Comparison of ENCODE assay signal across 11 cellular contexts in the genomic region with DNA sequence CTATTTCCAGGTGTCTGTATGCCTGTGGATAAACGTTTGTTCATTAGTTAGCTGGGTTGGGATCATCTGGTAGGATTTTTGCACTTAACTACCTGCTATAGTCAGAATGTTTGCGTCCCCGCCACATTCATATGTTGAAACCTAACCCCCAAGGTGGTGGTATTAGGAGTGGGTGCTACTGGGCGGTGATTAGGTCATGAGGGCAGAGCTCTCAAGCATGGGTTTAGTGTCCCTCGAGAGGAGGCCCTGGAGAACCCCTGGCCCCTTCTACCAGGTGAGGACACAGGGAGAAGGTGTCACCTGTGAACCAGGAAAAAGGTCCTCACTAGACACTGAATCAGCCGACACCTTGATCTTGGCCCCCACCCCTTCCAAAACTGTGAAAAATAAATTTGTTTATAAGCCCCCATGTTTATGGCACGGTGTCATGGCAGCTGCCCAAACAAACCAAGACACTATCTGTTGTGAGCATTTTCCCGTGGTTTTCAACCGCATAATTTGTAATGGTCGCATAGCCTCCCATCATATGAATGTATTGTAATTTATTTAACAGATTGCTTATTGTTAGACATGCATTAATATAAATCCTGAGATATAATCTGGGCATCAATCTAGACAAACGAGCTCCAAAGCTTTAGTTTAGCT.
"Had no signal": no experiment of that assay in that cellular context is flagged by ENCODE, and none has a peak within 500 bp of the region (broad histone marks: within the 10 kb centered on the region; RNA-seq: fewer than 3 reads in every experiment).

No MANE protein-coding gene starts in this region.

- H3K9me3 ChIP-seq: colonic mucosa, left ventricle myocardium inferior, sigmoid colon, spleen, thoracic aorta had no signal

- DNase-seq: colonic mucosa, left ventricle myocardium inferior, nephron progenitor cell, occipital lobe, sigmoid colon, spleen had no signal

- H3K27ac ChIP-seq: colonic mucosa, hepatocyte, left ventricle myocardium inferior, sigmoid colon, spleen, thoracic aorta had no signal

- H3K27ac Mint-ChIP-seq: activated naive CD8-positive, alpha-beta T cell treated with anti-CD3 and anti-CD28 coated beads, Interleukin-2, amount 10 ng/mL, durations not matched to agents 7 days and 5 days had no signal

- H3K4me3 ChIP-seq: colonic mucosa, hepatocyte, left ventricle myocardium inferior, sigmoid colon, spleen, thoracic aorta had no signal

- H3K27me3 ChIP-seq: colonic mucosa, hepatocyte, sigmoid colon, spleen had no signal

- H3K4me1 Mint-ChIP-seq: brain had no signal

- FAIRE-seq: keratinocyte had no signal

- H3K36me3 Mint-ChIP-seq: activated naive CD8-positive, alpha-beta T cell treated with anti-CD3 and anti-CD28 coated beads, Interleukin-2, amount 10 ng/mL, durations not matched to agents 7 days and 5 days; brain had no signal

- H3K4me3 Mint-ChIP-seq: activated naive CD8-positive, alpha-beta T cell treated with anti-CD3 and anti-CD28 coated beads, Interleukin-2, amount 10 ng/mL, durations not matched to agents 7 days and 5 days; brain; nephron progenitor cell had no signal

- H3K36me3 ChIP-seq: colonic mucosa, left ventricle myocardium inferior, sigmoid colon, spleen, thoracic aorta had no signal
